29 cellular contexts compared by ENCODE assay signal in genomic region chr2:101371635-101372034, GRCh38. TPM values are rescaled to one million over a fixed set of nuclear protein-coding genes. Genes with fewer than 3 reads are reported as not detected.
"Had no signal": no experiment of that assay in that cellular context is flagged by ENCODE, and none has a peak within 500 bp of the region (broad histone marks: within the 10 kb centered on the region; RNA-seq: fewer than 3 reads in every experiment).

No MANE protein-coding gene starts in this region.

- H3K4me1 ChIP-seq: breast epithelium, esophagus squamous epithelium, gastrocnemius medialis, suprapubic skin, tibial nerve had no signal

- H3K27ac Mint-ChIP-seq: activated CD4-positive, alpha-beta memory T cell treated with anti-CD3 and anti-CD28 coated beads for 36 hours; activated CD4-positive, alpha-beta T cell treated with anti-CD3 and anti-CD28 coated beads, Interleukin-2, amount 10 ng/mL, durations not matched to agents 24 days and 14 days; activated naive CD4-positive, alpha-beta T cell treated with anti-CD3 and anti-CD28 coated beads, Interleukin-2, amount 10 ng/mL, durations not matched to agents 7 days and 5 days; naive thymus-derived CD8-positive, alpha-beta T cell; T-helper 1 cell treated with Interleukin-12 subunit alpha and Interleukin-12 subunit beta and Interleukin-4 antibody, amounts not matched to agents 30 μg/mL and 1 μg/mL, for 36 hours had no signal

- H3K27me3 ChIP-seq: breast epithelium, esophagus squamous epithelium, gastrocnemius medialis, spleen, suprapubic skin, tibial nerve had no signal

- H3K4me3 ChIP-seq: breast epithelium, esophagus squamous epithelium, gastrocnemius medialis, spleen, suprapubic skin, tibial nerve had no signal

- DNase-seq: activated CD4-positive, alpha-beta memory T cell treated with anti-CD3 and anti-CD28 coated beads for 36 hours; activated CD4-positive, alpha-beta T cell treated with anti-CD3 and anti-CD28 coated beads, Interleukin-2, amount 10 ng/mL, durations not matched to agents 24 days and 14 days; activated CD4-positive, CD25-positive, alpha-beta regulatory T cell treated with anti-CD3 and anti-CD28 coated beads, Interleukin-2, amount 50 U/mL, for 72 hours; activated CD8-positive, alpha-beta memory T cell treated with anti-CD3 and anti-CD28 coated beads, Interleukin-2, amount 50 U/mL, for 4 hours; activated gamma-delta T cell; activated naive CD4-positive, alpha-beta T cell treated with anti-CD3 and anti-CD28 coated beads, Interleukin-2, amount 10 ng/mL, durations not matched to agents 7 days and 5 days; activated T-cell treated with anti-CD3 and anti-CD28 coated beads, Interleukin-2, amount 50 U/mL, for 1 hour; amygdala; central memory CD4-positive, alpha-beta T cell; esophagus squamous epithelium; gastrocnemius medialis; hippocampal formation; kidney; midbrain; naive thymus-derived CD8-positive, alpha-beta T cell; posterior cingulate gyrus; right cardiac atrium; spleen; stimulated activated naive CD4-positive, alpha-beta T cell; SW 1271; T-helper 9 cell; WERI-Rb-1 had no signal

- H3K36me3 ChIP-seq: breast epithelium, esophagus squamous epithelium, gastrocnemius medialis, spleen, suprapubic skin, tibial nerve, WERI-Rb-1 had no signal

- H3K4me3 Mint-ChIP-seq: activated CD4-positive, alpha-beta memory T cell treated with anti-CD3 and anti-CD28 coated beads for 36 hours; activated CD4-positive, alpha-beta T cell treated with anti-CD3 and anti-CD28 coated beads, Interleukin-2, amount 10 ng/mL, durations not matched to agents 24 days and 14 days; activated naive CD4-positive, alpha-beta T cell treated with anti-CD3 and anti-CD28 coated beads, Interleukin-2, amount 10 ng/mL, durations not matched to agents 7 days and 5 days; naive thymus-derived CD8-positive, alpha-beta T cell; T-helper 1 cell treated with Interleukin-12 subunit alpha and Interleukin-12 subunit beta and Interleukin-4 antibody, amounts not matched to agents 30 μg/mL and 1 μg/mL, for 36 hours had no signal

- ATAC-seq: gastrocnemius medialis; naive thymus-derived CD8-positive, alpha-beta T cell; right cardiac atrium had no signal

- H3K36me3 Mint-ChIP-seq: activated CD4-positive, alpha-beta memory T cell treated with anti-CD3 and anti-CD28 coated beads for 36 hours had no signal

- H3K9me3 ChIP-seq: breast epithelium, esophagus squamous epithelium, gastrocnemius medialis, suprapubic skin had no signal

- H3K27me3 Mint-ChIP-seq: activated CD4-positive, alpha-beta memory T cell treated with anti-CD3 and anti-CD28 coated beads for 36 hours; activated CD4-positive, alpha-beta T cell treated with anti-CD3 and anti-CD28 coated beads, Interleukin-2, amount 10 ng/mL, durations not matched to agents 24 days and 14 days; naive thymus-derived CD8-positive, alpha-beta T cell had no signal

- H3K27ac ChIP-seq: breast epithelium, epithelial cell of prostate, esophagus squamous epithelium, gastrocnemius medialis, suprapubic skin, tibial nerve had no signal

RNA-seq across cellular contexts. Expression of gene CREG2, which starts 15.7 kb away (rescaled TPM):
- total RNA-seq: activated CD4-positive, alpha-beta memory T cell treated with anti-CD3 and anti-CD28 coated beads for 36 hours; activated CD4-positive, alpha-beta T cell treated with anti-CD3 and anti-CD28 coated beads, Interleukin-2, amount 10 ng/mL, durations not matched to agents 24 days and 14 days; activated CD8-positive, alpha-beta memory T cell treated with anti-CD3 and anti-CD28 coated beads for 36 hours; gastrocnemius medialis; lower leg skin; naive thymus-derived CD8-positive, alpha-beta T cell; tibial nerve had no signal
- polyA plus RNA-seq: naive thymus-derived CD8-positive, alpha-beta T cell; spleen had no signal
